ENCODE assay signal across 10 cellular contexts in the genomic region with DNA sequence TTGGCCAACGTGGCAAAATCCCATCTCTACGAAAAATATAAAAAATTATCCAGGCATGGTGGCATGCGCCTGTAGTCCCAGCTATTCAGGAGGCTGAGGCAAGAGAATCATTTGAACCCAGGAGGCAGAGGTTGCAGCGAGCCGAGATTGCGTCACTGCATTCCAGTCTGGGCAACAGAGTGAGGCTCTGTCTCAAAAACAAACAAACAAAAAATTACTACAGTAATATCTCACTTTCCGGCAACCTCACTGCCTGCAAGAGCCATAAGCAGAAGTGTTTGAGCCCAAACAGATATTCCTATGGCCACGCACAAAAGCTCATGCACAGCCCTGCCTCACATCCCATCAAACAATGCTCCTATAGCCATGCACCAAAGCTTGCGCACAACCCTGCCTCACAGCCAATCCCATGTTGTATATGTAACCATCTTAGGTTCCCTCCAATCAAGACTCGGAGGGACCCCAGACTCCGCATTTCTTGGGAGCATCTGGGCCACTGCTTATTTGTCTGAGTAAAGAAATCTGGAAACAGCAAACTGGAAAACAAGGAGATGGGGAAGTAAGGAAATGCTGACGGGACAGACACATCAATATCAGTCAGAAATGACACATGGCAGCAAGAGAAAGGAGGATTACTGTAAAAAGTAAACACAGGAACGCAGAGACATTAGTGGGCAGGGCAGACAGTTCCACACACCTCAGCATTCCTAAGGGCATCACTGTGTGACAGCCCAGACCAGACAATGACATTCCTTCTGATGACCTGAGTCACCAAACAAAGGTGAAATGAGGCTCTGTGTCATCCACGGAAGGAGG. TPM values are rescaled to one million over a fixed set of nuclear protein-coding genes. Genes with fewer than 3 reads are reported as not detected.
A peak's percentile ranks its signal among the peaks of the same experiment; 100 is the strongest.
DNase-seq lines count a peak whose midpoint lies in the region; ATAC-seq, FAIRE-seq and TF ChIP-seq lines count a peak whose summit lies in the region.
"Had no signal": no experiment of that assay in that cellular context is flagged by ENCODE, and none has a peak within 500 bp of the region (broad histone marks: within the 10 kb centered on the region; RNA-seq: fewer than 3 reads in every experiment).

No MANE protein-coding gene starts in this region.

- H3K9ac ChIP-seq in astrocyte (ENCODE audit: low read length): peak overlapping the region; percentile 28

- H3K79me2 ChIP-seq in astrocyte (ENCODE audit: insufficient read depth, low read length): no peaks in the 10 kb centered on the region

- H3K27me3 ChIP-seq in astrocyte (ENCODE audit: insufficient read depth, low read length): no peaks in the 10 kb centered on the region

- H3K27ac ChIP-seq in astrocyte (ENCODE audit: low read depth, low read length) (peak overlapping the region; percentile 70), substantia nigra (ENCODE audit: low read depth, low read length, poor library complexity, severe bottlenecking) (peak overlapping the region; percentile 26)

- TF ChIP-seq CTCF in HFFc6 (IDR thresholded peaks at IDR 0.05) (no peak), astrocyte (IDR thresholded peaks at IDR 0.05; ENCODE audit: insufficient read depth, low read depth, low read length) (no peak)

- H3K9me3 Mint-ChIP-seq in HFFc6 (no peaks in the 10 kb centered on the region), astrocyte (ENCODE audit: unreplicated experiment) (no peaks in the 10 kb centered on the region), immature natural killer cell (no peaks in the 10 kb centered on the region)

- no peak for FAIRE-seq in astrocyte (lab: Jason Lieb, UNC)

- peak overlapping the region; percentile 72 for H3K4me2 ChIP-seq in astrocyte (ENCODE audit: low read length)

- peaks cover 69% of the 10 kb centered on the region for H3K4me1 Mint-ChIP-seq in HFFc6 (ENCODE audit: low read depth)
- H3K4me1 Mint-ChIP-seq in astrocyte (ENCODE audit: low read depth, unreplicated experiment): peaks cover 40% of the 10 kb centered on the region
- H3K4me1 Mint-ChIP-seq in immature natural killer cell: peaks cover 35 to 39% of the 10 kb centered on the region in 2 donors

- no peaks in the 10 kb centered on the region for H3K36me3 ChIP-seq in astrocyte (ENCODE audit: insufficient read depth, low read length)

- H3K27me3 Mint-ChIP-seq in HFFc6 (ENCODE audit: insufficient read depth) (no peaks in the 10 kb centered on the region; the same call in 1 of the 2 replicates), astrocyte (ENCODE audit: low read depth, unreplicated experiment) (peaks cover 2% of the 10 kb centered on the region), immature natural killer cell (ENCODE audit: low read depth in 3 of 3) (peaks cover 0 to 9% (median 0%) of the 10 kb centered on the region in 3 donors)

- DNase-seq in HFFc6: peak; percentile 26
- DNase-seq in astrocyte (ENCODE audit: low read depth): peak; percentile 29
- no peak for DNase-seq in immature natural killer cell
- no peak for DNase-seq in substantia nigra (lab: John Stamatoyannopoulos, UW)
- DNase-seq in central memory CD4-positive, alpha-beta T cell: no peak
- DNase-seq: MM.1S had no signal

- H3K27ac Mint-ChIP-seq in HFFc6: peak overlapping the region; percentile 79
- no peak overlapping the region for H3K27ac Mint-ChIP-seq in astrocyte (ENCODE audit: unreplicated experiment)
- peak overlapping the region in 4 of 6 donors; percentile 2 to 63 (median 8) for H3K27ac Mint-ChIP-seq in immature natural killer cell

- no peak overlapping the region for H2AFZ ChIP-seq in astrocyte (ENCODE audit: low read depth, low read length)

- no peak for ATAC-seq in GM19397 (IDR thresholded peaks at IDR 0.05; ENCODE audit: unreplicated experiment)
- ATAC-seq in HG02970 (IDR thresholded peaks at IDR 0.05; ENCODE audit: low FRiP score, unreplicated experiment): no peak
- ATAC-seq in HG02588 (IDR thresholded peaks at IDR 0.05; ENCODE audit: unreplicated experiment): no peak

- H3K4me1 ChIP-seq in astrocyte (ENCODE audit: insufficient read depth, low read length): peaks cover 63% of the 10 kb centered on the region

- H3K4me3 ChIP-seq in astrocyte (ENCODE audit: insufficient read depth, low read depth, low read length): no peak overlapping the region
- H3K4me3 ChIP-seq: HAP-1 had no signal

- H4K20me1 ChIP-seq in astrocyte (ENCODE audit: insufficient read depth, low read length): no peaks in the 10 kb centered on the region

- H3K36me3 Mint-ChIP-seq in HFFc6 (ENCODE audit: low read depth) (peaks cover 20% of the 10 kb centered on the region), astrocyte (ENCODE audit: low read depth, unreplicated experiment) (no peaks in the 10 kb centered on the region), immature natural killer cell (peaks cover 0 to 13% (median 13%) of the 10 kb centered on the region in 3 donors)

- no peaks in the 10 kb centered on the region for H3K9me3 ChIP-seq in astrocyte (ENCODE audit: insufficient read depth, low read depth, low read length)
- H3K9me3 ChIP-seq: HAP-1 had no signal

- H3K4me3 Mint-ChIP-seq in HFFc6 (peak overlapping the region; percentile 9; the same call in 1 of the 2 replicates), astrocyte (ENCODE audit: unreplicated experiment) (no peak overlapping the region), immature natural killer cell (peak overlapping the region in 1 of 5 donors; percentile 20)

RNA-seq across cellular contexts. Expression of gene TK2, which starts 37.1 kb away (rescaled TPM):
- total RNA-seq in HFFc6 (2021; fragmentation: NEBNext Ultra II Directional; extraction: Animal tissue kit (Norgen Biotek cat#: 25700)): 10 to 100 TPM; 29.1 to 43.8 (median 32.6) TPM
- 12.4 and 16.5 TPM in 2 replicates for total RNA-seq in astrocyte
- polyA plus RNA-seq in immature natural killer cell: 10 to 100 TPM in 1 of 3 donors, 1 to 10 TPM in 2; 8.2 to 19.9 (median 9.8) TPM

RNA-seq across cellular contexts. Expression of gene CKLF, which starts 39.6 kb away (rescaled TPM):
- 10 to 100 TPM; 44.7 to 61.4 (median 56.8) TPM for total RNA-seq in HFFc6 (2021; fragmentation: NEBNext Ultra II Directional; extraction: Animal tissue kit (Norgen Biotek cat#: 25700))
- total RNA-seq in astrocyte: 24.5 and 27.9 TPM in 2 replicates
- polyA plus RNA-seq in immature natural killer cell: 100 to 1,000 TPM; 226 to 318 (median 229) TPM

RNA-seq across cellular contexts. Expression of gene CMTM1, which starts 53.4 kb away (rescaled TPM):
- total RNA-seq in HFFc6 (2021; fragmentation: NEBNext Ultra II Directional; extraction: Animal tissue kit (Norgen Biotek cat#: 25700)): 1 to 10 TPM; 4.2 to 5.5 (median 4.9) TPM
- total RNA-seq in astrocyte: 2.7 and 6.4 TPM in 2 replicates
- 1 to 10 TPM; 1.1 to 3.1 (median 2.2) TPM for polyA plus RNA-seq in immature natural killer cell

Comparison
In these comparisons a context has a peak if more than half of its experiments do, and no peak if none do; other contexts are left out.
1. DNase-seq: peak in HFFc6 (single experiment) and astrocyte (single experiment); none in immature natural killer cell (0 of 3), substantia nigra (0 of 49) and central memory CD4-positive, alpha-beta T cell (single experiment).